Comparison of ENCODE assay signal across 1 cellular context in the genomic region with DNA sequence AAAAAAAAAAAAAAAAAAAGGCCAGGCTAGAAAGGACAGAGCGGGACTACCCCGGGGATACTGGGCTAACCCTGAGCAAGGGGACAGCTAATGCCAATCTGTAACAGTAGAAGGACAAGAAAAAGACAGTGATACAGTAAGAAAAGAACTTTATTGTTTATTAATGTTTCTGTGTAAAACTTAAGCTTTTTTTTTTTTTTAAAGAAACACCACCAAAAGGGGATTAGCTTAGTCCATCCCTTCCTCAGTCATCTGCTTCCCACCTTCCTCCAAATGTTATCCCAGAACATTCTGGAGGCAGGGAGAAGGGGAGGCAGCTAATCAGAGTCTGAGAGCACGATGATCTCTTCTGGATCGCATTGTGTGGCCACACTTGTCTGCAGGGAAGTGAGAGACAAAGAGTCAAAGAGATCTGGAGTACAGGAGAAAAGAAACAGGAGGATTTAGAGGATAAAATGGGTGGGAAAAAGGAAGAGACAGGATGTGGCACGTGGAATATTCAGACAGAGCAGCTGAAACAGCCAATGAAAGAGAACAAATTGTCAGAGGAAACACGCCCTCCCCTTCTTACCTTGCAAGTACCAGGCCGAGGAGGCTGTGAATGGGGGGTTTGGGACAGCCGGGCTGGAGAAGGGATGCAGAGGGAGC.
A peak's percentile ranks its signal among the peaks of the same experiment; 100 is the strongest.
TF ChIP-seq lines count a peak whose summit lies in the region.

No MANE protein-coding gene starts in this region.

TF ChIP-seq in K562, 482 proteins besides CTCF, POLR2A, EP300 and RAD21 (continues in another document):
- TF ChIP-seq DPF2 (IDR thresholded peaks at IDR 0.05) = no peak
- no peak for TF ChIP-seq POLR2H (tag; IDR thresholded peaks at IDR 0.05; ENCODE audit: low read depth)
- TF ChIP-seq FOXK1 (CRISPR knock-in tag; IDR thresholded peaks at IDR 0.05; ENCODE audit: borderline replicate concordance) = no peak
- no peak for TF ChIP-seq HNRNPUL1 (IDR thresholded peaks at IDR 0.05; ENCODE audit: low read length)
- TF ChIP-seq NFIC (IDR thresholded peaks at IDR 0.05) = no peak
- no peak for TF ChIP-seq ZNF212 (CRISPR knock-in tag; IDR thresholded peaks at IDR 0.05)
- TF ChIP-seq ZFX (CRISPR knock-in tag; IDR thresholded peaks at IDR 0.05) = no peak; the same call in 1 of the 2 replicates
- no peak for TF ChIP-seq HMGN3 (IDR thresholded peaks at IDR 0.05; ENCODE audit: borderline replicate concordance, extremely low read depth, insufficient read length, low read depth, low read length)
- 0 out of 4 replicates have a peak, but pooled peaks of 1 of the 2 experiments have one; percentile 4 for TF ChIP-seq HDAC1 (IDR thresholded peaks at IDR 0.05)
- TF ChIP-seq HIVEP1 (CRISPR knock-in tag; IDR thresholded peaks at IDR 0.05) = no peak
- TF ChIP-seq NR2C2 (CRISPR knock-in tag; IDR thresholded peaks at IDR 0.05) = no peak
- 0 out of 2 replicates have a peak, but pooled peaks have one; percentile 35 for TF ChIP-seq NR2C2 (tag; IDR thresholded peaks at IDR 0.05)
- no peak for TF ChIP-seq GABPB2 (CRISPR knock-in tag; conservative IDR thresholded peaks at IDR 0.05)
- no peak for TF ChIP-seq ZNF217 (CRISPR knock-in tag; IDR thresholded peaks at IDR 0.05)
- TF ChIP-seq ZNF12 (CRISPR knock-in tag; IDR thresholded peaks at IDR 0.05) = no peak
- TF ChIP-seq, protein P1, sequence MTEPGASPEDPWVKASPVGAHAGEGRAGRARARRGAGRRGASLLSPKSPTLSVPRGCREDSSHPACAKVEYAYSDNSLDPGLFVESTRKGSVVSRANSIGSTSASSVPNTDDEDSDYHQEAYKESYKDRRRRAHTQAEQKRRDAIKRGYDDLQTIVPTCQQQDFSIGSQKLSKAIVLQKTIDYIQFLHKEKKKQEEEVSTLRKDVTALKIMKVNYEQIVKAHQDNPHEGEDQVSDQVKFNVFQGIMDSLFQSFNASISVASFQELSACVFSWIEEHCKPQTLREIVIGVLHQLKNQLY (CRISPR knock-in tag; conservative IDR thresholded peaks at IDR 0.05) = no peak
- no peak for TF ChIP-seq ZNF253 (CRISPR knock-in tag; conservative IDR thresholded peaks at IDR 0.05)
- TF ChIP-seq ZC3H8 (IDR thresholded peaks at IDR 0.05) = no peak
- no peak for TF ChIP-seq YY1 (IDR thresholded peaks at IDR 0.05; ENCODE audit: borderline replicate concordance in 1 of 3, control insufficient read depth in 1 of 3, extremely low read depth in 1 of 3, insufficient read depth in 3 of 3, insufficient read length in 1 of 3, insufficient replicate concordance in 2 of 3, low read depth in 1 of 3, low read length in 2 of 3)
- no peak for TF ChIP-seq ZBTB7A (IDR thresholded peaks at IDR 0.05; ENCODE audit: borderline replicate concordance, control insufficient read depth, low read depth, low read length)
- TF ChIP-seq ARID1B (IDR thresholded peaks at IDR 0.05) = no peak
- TF ChIP-seq ASH1L (IDR thresholded peaks at IDR 0.05; ENCODE audit: borderline replicate concordance, low read depth, partially characterized antibody) = no peak
- no peak for TF ChIP-seq MTA1 (IDR thresholded peaks at IDR 0.05; ENCODE audit: borderline replicate concordance)
- 0 out of 4 replicates have a peak, but pooled peaks have one; percentile 2 to 15 for TF ChIP-seq ARNT (IDR thresholded peaks at IDR 0.05)
- no peak for TF ChIP-seq HDAC8 (tag; IDR thresholded peaks at IDR 0.05)
- TF ChIP-seq, protein P2, sequence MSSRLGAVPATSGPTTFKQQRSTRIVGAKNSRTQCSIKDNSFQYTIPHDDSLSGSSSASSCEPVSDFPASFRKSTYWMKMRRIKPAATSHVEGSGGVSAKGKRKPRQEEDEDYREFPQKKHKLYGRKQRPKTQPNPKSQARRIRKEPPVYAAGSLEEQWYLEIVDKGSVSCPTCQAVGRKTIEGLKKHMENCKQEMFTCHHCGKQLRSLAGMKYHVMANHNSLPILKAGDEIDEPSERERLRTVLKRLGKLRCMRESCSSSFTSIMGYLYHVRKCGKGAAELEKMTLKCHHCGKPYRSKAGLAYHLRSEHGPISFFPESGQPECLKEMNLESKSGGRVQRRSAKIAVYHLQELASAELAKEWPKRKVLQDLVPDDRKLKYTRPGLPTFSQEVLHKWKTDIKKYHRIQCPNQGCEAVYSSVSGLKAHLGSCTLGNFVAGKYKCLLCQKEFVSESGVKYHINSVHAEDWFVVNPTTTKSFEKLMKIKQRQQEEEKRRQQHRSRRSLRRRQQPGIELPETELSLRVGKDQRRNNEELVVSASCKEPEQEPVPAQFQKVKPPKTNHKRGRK (tag; IDR thresholded peaks at IDR 0.05) = peak; percentile 69
- no peak for TF ChIP-seq ZFP1 (CRISPR knock-in tag; IDR thresholded peaks at IDR 0.05)
- no peak for TF ChIP-seq PHB2 (IDR thresholded peaks at IDR 0.05; ENCODE audit: low read depth)
- TF ChIP-seq, protein P3, sequence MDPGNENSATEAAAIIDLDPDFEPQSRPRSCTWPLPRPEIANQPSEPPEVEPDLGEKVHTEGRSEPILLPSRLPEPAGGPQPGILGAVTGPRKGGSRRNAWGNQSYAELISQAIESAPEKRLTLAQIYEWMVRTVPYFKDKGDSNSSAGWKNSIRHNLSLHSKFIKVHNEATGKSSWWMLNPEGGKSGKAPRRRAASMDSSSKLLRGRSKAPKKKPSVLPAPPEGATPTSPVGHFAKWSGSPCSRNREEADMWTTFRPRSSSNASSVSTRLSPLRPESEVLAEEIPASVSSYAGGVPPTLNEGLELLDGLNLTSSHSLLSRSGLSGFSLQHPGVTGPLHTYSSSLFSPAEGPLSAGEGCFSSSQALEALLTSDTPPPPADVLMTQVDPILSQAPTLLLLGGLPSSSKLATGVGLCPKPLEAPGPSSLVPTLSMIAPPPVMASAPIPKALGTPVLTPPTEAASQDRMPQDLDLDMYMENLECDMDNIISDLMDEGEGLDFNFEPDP (CRISPR knock-in tag; IDR thresholded peaks at IDR 0.05) = no peak
- peak; percentile 49 for TF ChIP-seq BRD9 (IDR thresholded peaks at IDR 0.05; ENCODE audit: low read depth, partially characterized antibody)
- no peak for TF ChIP-seq ZNF347 (CRISPR knock-in tag; IDR thresholded peaks at IDR 0.05; ENCODE audit: low read depth)
- peak; percentile 9 for TF ChIP-seq TBP (optimal IDR thresholded peaks at IDR 0.05; ENCODE audit: low read depth, low read length)
- TF ChIP-seq CBX1 (IDR thresholded peaks at IDR 0.05; ENCODE audit: low read depth) = no peak
- no peak for TF ChIP-seq KHSRP (IDR thresholded peaks at IDR 0.05)
- TF ChIP-seq RUNX1 (IDR thresholded peaks at IDR 0.05; ENCODE audit: low read depth) = no peak
- TF ChIP-seq CBX2 (IDR thresholded peaks at IDR 0.05; ENCODE audit: insufficient read depth, low read length, poor library complexity, severe bottlenecking) = no peak
- TF ChIP-seq, protein P4, sequence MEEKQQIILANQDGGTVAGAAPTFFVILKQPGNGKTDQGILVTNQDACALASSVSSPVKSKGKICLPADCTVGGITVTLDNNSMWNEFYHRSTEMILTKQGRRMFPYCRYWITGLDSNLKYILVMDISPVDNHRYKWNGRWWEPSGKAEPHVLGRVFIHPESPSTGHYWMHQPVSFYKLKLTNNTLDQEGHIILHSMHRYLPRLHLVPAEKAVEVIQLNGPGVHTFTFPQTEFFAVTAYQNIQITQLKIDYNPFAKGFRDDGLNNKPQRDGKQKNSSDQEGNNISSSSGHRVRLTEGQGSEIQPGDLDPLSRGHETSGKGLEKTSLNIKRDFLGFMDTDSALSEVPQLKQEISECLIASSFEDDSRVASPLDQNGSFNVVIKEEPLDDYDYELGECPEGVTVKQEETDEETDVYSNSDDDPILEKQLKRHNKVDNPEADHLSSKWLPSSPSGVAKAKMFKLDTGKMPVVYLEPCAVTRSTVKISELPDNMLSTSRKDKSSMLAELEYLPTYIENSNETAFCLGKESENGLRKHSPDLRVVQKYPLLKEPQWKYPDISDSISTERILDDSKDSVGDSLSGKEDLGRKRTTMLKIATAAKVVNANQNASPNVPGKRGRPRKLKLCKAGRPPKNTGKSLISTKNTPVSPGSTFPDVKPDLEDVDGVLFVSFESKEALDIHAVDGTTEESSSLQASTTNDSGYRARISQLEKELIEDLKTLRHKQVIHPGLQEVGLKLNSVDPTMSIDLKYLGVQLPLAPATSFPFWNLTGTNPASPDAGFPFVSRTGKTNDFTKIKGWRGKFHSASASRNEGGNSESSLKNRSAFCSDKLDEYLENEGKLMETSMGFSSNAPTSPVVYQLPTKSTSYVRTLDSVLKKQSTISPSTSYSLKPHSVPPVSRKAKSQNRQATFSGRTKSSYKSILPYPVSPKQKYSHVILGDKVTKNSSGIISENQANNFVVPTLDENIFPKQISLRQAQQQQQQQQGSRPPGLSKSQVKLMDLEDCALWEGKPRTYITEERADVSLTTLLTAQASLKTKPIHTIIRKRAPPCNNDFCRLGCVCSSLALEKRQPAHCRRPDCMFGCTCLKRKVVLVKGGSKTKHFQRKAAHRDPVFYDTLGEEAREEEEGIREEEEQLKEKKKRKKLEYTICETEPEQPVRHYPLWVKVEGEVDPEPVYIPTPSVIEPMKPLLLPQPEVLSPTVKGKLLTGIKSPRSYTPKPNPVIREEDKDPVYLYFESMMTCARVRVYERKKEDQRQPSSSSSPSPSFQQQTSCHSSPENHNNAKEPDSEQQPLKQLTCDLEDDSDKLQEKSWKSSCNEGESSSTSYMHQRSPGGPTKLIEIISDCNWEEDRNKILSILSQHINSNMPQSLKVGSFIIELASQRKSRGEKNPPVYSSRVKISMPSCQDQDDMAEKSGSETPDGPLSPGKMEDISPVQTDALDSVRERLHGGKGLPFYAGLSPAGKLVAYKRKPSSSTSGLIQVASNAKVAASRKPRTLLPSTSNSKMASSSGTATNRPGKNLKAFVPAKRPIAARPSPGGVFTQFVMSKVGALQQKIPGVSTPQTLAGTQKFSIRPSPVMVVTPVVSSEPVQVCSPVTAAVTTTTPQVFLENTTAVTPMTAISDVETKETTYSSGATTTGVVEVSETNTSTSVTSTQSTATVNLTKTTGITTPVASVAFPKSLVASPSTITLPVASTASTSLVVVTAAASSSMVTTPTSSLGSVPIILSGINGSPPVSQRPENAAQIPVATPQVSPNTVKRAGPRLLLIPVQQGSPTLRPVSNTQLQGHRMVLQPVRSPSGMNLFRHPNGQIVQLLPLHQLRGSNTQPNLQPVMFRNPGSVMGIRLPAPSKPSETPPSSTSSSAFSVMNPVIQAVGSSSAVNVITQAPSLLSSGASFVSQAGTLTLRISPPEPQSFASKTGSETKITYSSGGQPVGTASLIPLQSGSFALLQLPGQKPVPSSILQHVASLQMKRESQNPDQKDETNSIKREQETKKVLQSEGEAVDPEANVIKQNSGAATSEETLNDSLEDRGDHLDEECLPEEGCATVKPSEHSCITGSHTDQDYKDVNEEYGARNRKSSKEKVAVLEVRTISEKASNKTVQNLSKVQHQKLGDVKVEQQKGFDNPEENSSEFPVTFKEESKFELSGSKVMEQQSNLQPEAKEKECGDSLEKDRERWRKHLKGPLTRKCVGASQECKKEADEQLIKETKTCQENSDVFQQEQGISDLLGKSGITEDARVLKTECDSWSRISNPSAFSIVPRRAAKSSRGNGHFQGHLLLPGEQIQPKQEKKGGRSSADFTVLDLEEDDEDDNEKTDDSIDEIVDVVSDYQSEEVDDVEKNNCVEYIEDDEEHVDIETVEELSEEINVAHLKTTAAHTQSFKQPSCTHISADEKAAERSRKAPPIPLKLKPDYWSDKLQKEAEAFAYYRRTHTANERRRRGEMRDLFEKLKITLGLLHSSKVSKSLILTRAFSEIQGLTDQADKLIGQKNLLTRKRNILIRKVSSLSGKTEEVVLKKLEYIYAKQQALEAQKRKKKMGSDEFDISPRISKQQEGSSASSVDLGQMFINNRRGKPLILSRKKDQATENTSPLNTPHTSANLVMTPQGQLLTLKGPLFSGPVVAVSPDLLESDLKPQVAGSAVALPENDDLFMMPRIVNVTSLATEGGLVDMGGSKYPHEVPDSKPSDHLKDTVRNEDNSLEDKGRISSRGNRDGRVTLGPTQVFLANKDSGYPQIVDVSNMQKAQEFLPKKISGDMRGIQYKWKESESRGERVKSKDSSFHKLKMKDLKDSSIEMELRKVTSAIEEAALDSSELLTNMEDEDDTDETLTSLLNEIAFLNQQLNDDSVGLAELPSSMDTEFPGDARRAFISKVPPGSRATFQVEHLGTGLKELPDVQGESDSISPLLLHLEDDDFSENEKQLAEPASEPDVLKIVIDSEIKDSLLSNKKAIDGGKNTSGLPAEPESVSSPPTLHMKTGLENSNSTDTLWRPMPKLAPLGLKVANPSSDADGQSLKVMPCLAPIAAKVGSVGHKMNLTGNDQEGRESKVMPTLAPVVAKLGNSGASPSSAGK (IDR thresholded peaks at IDR 0.05) = no peak
- TF ChIP-seq RBM34 (IDR thresholded peaks at IDR 0.05; ENCODE audit: borderline replicate concordance, insufficient read depth, low read length) = no peak
- no peak for TF ChIP-seq TAF15 (IDR thresholded peaks at IDR 0.05; ENCODE audit: low read depth, low read length)
- TF ChIP-seq, protein P5, sequence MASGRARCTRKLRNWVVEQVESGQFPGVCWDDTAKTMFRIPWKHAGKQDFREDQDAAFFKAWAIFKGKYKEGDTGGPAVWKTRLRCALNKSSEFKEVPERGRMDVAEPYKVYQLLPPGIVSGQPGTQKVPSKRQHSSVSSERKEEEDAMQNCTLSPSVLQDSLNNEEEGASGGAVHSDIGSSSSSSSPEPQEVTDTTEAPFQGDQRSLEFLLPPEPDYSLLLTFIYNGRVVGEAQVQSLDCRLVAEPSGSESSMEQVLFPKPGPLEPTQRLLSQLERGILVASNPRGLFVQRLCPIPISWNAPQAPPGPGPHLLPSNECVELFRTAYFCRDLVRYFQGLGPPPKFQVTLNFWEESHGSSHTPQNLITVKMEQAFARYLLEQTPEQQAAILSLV (tag; IDR thresholded peaks at IDR 0.05) = no peak
- no peak for TF ChIP-seq SRSF1 (IDR thresholded peaks at IDR 0.05; ENCODE audit: low read depth, low read length)
- TF ChIP-seq NCOA4 (IDR thresholded peaks at IDR 0.05; ENCODE audit: partially characterized antibody) = no peak
- TF ChIP-seq, protein P6, sequence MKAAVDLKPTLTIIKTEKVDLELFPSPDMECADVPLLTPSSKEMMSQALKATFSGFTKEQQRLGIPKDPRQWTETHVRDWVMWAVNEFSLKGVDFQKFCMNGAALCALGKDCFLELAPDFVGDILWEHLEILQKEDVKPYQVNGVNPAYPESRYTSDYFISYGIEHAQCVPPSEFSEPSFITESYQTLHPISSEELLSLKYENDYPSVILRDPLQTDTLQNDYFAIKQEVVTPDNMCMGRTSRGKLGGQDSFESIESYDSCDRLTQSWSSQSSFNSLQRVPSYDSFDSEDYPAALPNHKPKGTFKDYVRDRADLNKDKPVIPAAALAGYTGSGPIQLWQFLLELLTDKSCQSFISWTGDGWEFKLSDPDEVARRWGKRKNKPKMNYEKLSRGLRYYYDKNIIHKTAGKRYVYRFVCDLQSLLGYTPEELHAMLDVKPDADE (conservative IDR thresholded peaks at IDR 0.05; ENCODE audit: control insufficient read depth, low read depth, low read length) = no peak
- TF ChIP-seq THRAP3 (IDR thresholded peaks at IDR 0.05; ENCODE audit: borderline replicate concordance) = no peak
- TF ChIP-seq RNF2 (IDR thresholded peaks at IDR 0.05) = no peak
- no peak for TF ChIP-seq ZNF695 (CRISPR knock-in tag; IDR thresholded peaks at IDR 0.05)
- no peak for TF ChIP-seq FOXP1 (CRISPR knock-in tag; IDR thresholded peaks at IDR 0.05)
- TF ChIP-seq HNRNPL (IDR thresholded peaks at IDR 0.05; ENCODE audit: low read depth, low read length) = no peak
- 0 out of 2 replicates have a peak, but pooled peaks have one; percentile 9 for TF ChIP-seq DNMT1 (IDR thresholded peaks at IDR 0.05)
- no peak for TF ChIP-seq NFE2L1 (tag; IDR thresholded peaks at IDR 0.05; ENCODE audit: borderline replicate concordance, low read depth)
- TF ChIP-seq GABPA (tag; conservative IDR thresholded peaks at IDR 0.05; ENCODE audit: low read depth) = 0 out of 2 replicates have a peak, but pooled peaks have one; percentile 10
- no peak for TF ChIP-seq TCFL5 (CRISPR knock-in tag; conservative IDR thresholded peaks at IDR 0.05)
- no peak for TF ChIP-seq ELF4 (CRISPR knock-in tag; IDR thresholded peaks at IDR 0.05)
- TF ChIP-seq KDM2B (CRISPR knock-in tag; IDR thresholded peaks at IDR 0.05) = no peak
- TF ChIP-seq ZNF583 (CRISPR knock-in tag; IDR thresholded peaks at IDR 0.05) = no peak
